2 cellular contexts compared by ENCODE assay signal in the genomic region with DNA sequence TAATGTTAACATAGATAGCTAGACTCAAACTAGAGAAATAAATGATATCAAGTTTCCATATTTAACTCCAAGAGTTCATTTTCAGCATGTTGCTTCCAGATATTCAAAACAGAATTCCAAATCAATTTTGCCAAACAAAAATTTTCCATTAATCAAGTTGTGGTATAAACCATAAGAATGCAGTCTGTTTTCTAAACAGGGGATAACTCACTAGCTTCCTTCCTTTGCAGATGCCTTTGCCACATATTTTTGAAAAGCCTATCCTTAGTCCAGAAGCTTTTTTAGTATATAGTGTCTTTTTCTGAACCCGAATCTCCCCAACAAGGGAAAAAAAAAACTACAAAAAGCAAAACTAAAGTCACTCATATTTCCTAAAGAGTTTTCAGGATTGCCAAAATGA.
TF ChIP-seq lines count a peak whose summit lies in the region.

No MANE protein-coding gene starts in this region.

TF ChIP-seq in IMR-90, 13 proteins besides CTCF, POLR2A, EP300 and RAD21:
- TF ChIP-seq, protein P1, sequence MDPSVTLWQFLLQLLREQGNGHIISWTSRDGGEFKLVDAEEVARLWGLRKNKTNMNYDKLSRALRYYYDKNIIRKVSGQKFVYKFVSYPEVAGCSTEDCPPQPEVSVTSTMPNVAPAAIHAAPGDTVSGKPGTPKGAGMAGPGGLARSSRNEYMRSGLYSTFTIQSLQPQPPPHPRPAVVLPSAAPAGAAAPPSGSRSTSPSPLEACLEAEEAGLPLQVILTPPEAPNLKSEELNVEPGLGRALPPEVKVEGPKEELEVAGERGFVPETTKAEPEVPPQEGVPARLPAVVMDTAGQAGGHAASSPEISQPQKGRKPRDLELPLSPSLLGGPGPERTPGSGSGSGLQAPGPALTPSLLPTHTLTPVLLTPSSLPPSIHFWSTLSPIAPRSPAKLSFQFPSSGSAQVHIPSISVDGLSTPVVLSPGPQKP (IDR thresholded peaks at IDR 0.05; ENCODE audit: borderline replicate concordance, low read depth, low read length): no peak
- TF ChIP-seq BHLHE40 (IDR thresholded peaks at IDR 0.05; ENCODE audit: low read depth, low read length) (no peak), MAFK (IDR thresholded peaks at IDR 0.05; ENCODE audit: low read depth, low read length) (no peak), SMC3 (IDR thresholded peaks at IDR 0.05; ENCODE audit: low read depth, low read length) (no peak), CEBPB (IDR thresholded peaks at IDR 0.05; ENCODE audit: low read depth, low read length) (no peak), RFX5 (IDR thresholded peaks at IDR 0.05; ENCODE audit: low read depth, low read length) (no peak), MAZ (IDR thresholded peaks at IDR 0.05; ENCODE audit: borderline replicate concordance, low read depth, low read length) (no peak), MXI1 (IDR thresholded peaks at IDR 0.05; ENCODE audit: borderline replicate concordance, low read depth, low read length) (no peak), RCOR1 (IDR thresholded peaks at IDR 0.05; ENCODE audit: insufficient replicate concordance, low read length) (no peak), NFE2L2 (IDR thresholded peaks at IDR 0.05; ENCODE audit: low read depth, low read length) (no peak), FOS (IDR thresholded peaks at IDR 0.05; ENCODE audit: low read depth, low read length) (no peak), CHD1 (IDR thresholded peaks at IDR 0.05; ENCODE audit: low read depth, low read length) (no peak)
- TF ChIP-seq, protein P2, sequence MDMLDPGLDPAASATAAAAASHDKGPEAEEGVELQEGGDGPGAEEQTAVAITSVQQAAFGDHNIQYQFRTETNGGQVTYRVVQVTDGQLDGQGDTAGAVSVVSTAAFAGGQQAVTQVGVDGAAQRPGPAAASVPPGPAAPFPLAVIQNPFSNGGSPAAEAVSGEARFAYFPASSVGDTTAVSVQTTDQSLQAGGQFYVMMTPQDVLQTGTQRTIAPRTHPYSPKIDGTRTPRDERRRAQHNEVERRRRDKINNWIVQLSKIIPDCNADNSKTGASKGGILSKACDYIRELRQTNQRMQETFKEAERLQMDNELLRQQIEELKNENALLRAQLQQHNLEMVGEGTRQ (IDR thresholded peaks at IDR 0.05; ENCODE audit: low read depth, low read length): no peak

TF ChIP-seq in endothelial cell of umbilical vein, 7 proteins besides CTCF, POLR2A, EP300 and RAD21:
- TF ChIP-seq, protein P3, sequence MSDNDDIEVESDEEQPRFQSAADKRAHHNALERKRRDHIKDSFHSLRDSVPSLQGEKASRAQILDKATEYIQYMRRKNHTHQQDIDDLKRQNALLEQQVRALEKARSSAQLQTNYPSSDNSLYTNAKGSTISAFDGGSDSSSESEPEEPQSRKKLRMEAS (IDR thresholded peaks at IDR 0.05; ENCODE audit: insufficient read depth, insufficient read length): no peak
- no peak for TF ChIP-seq MYC (IDR thresholded peaks at IDR 0.05; ENCODE audit: low read depth, low read length)
- TF ChIP-seq FOS (IDR thresholded peaks at IDR 0.05; ENCODE audit: borderline replicate concordance, insufficient read depth, low read length): no peak
- no peak for TF ChIP-seq JUN (IDR thresholded peaks at IDR 0.05; ENCODE audit: borderline replicate concordance, insufficient read depth, insufficient read length, low read depth)
- no peak for TF ChIP-seq GATA2 (IDR thresholded peaks at IDR 0.05; ENCODE audit: insufficient read depth, insufficient read length, low read depth, low read length)
- no peak for TF ChIP-seq POLR2AphosphoS5 (IDR thresholded peaks at IDR 0.05; ENCODE audit: insufficient read depth, low read depth, low read length)
- no peak for TF ChIP-seq EZH2 (IDR thresholded peaks at IDR 0.05; ENCODE audit: borderline replicate concordance, low read depth, low read length, severe bottlenecking)
